7 cellular contexts compared by ENCODE assay signal in genomic region chr18:8800041-8800441, GRCh38.
A peak's percentile ranks its signal among the peaks of the same experiment; 100 is the strongest.
DNase-seq lines count a peak whose midpoint lies in the region; ATAC-seq and TF ChIP-seq lines count a peak whose summit lies in the region.

No MANE protein-coding gene starts in this region.

- no peak overlapping the region for H3K23ac ChIP-seq in mesendoderm (ENCODE audit: low read length)

- H4K5ac ChIP-seq in mesendoderm (ENCODE audit: low read length): no peak overlapping the region

- peak overlapping the region; percentile 63 for H3K18ac ChIP-seq in mesendoderm (ENCODE audit: low read length)

- WGBS in mesendoderm (ENCODE audit: extremely low coverage, insufficient coverage, low lambda C conversion rate): no CpG with 5 or more reads among the region's 16 CpGs

- H2BK120ac ChIP-seq in mesendoderm (ENCODE audit: low read depth, low read length): no peak overlapping the region

- H3K4ac ChIP-seq in mesendoderm (ENCODE audit: low read depth, low read length): peak overlapping the region; percentile 93

- H3K4me2 ChIP-seq in mesendoderm (ENCODE audit: low read length): no peak overlapping the region

- H2BK5ac ChIP-seq in mesendoderm (ENCODE audit: low read length): peak overlapping the region; percentile 14

- in situ Hi-C loops in brain microvascular endothelial cell (cut with HindIII; ENCODE audit: low pct_ligation_motif_present, low sequenced_read_pairs): no loop called here

- H2BK15ac ChIP-seq in mesendoderm (replicated peaks; ENCODE audit: low read depth): no peak overlapping the region

- no peak overlapping the region for H4K8ac ChIP-seq in mesendoderm (ENCODE audit: low read depth, low read length)

- POLR2A ChIA-PET in HEK293T (lab: Yijun Ruan, JAX): no interaction called here

- CTCF ChIA-PET in HEK293T (lab: Yijun Ruan, JAX): no interaction called here

- TF ChIP-seq CTCF in brain microvascular endothelial cell (IDR thresholded peaks at IDR 0.05; ENCODE audit: low read depth, low read length, missing control alignments) (no peak), upper lobe of right lung (IDR thresholded peaks at IDR 0.05) (no peak)

- peak; percentile 12 for ATAC-seq in upper lobe of right lung

- H3K9ac ChIP-seq in HUES48 (ENCODE audit: low read depth, low read length) (no peak overlapping the region), mesendoderm (ENCODE audit: low read length) (no peak overlapping the region)

- no peaks in the 10 kb centered on the region for H3K79me1 ChIP-seq in mesendoderm (ENCODE audit: low read length)

- H3K9me3 ChIP-seq in HUES48 (ENCODE audit: control insufficient read depth, insufficient read depth, low read length): no peaks in the 10 kb centered on the region
- no peaks in the 10 kb centered on the region for H3K9me3 ChIP-seq in upper lobe of right lung

- H3K27ac ChIP-seq in HUES48 (ENCODE audit: low read depth, low read length) (peak overlapping the region; percentile 91), brain microvascular endothelial cell (peak overlapping the region; percentile 99), mesendoderm (ENCODE audit: low read depth, low read length) (peak overlapping the region; percentile 77), upper lobe of right lung (no peak overlapping the region)

- intact Hi-C loops in upper lobe of right lung (cut with DNase I): no loop called here

- H3K36me3 ChIP-seq in HUES48 (ENCODE audit: control insufficient read depth, insufficient read depth, low read length): peaks cover 50% of the 10 kb centered on the region
- peaks cover 9% of the 10 kb centered on the region for H3K36me3 ChIP-seq in brain microvascular endothelial cell (replicated peaks)
- no peaks in the 10 kb centered on the region for H3K36me3 ChIP-seq in mesendoderm (ENCODE audit: control insufficient read depth, insufficient read depth, low read length)
- H3K36me3 ChIP-seq in upper lobe of right lung: no peaks in the 10 kb centered on the region

- peak overlapping the region; percentile 65 for H3K56ac ChIP-seq in mesendoderm (ENCODE audit: low read length)

- H3K27me3 ChIP-seq in HUES48 (ENCODE audit: control insufficient read depth, insufficient read depth, low read length) (no peaks in the 10 kb centered on the region), brain microvascular endothelial cell (replicated peaks) (no peaks in the 10 kb centered on the region), mesendoderm (ENCODE audit: insufficient read depth, low read length, poor library complexity) (no peaks in the 10 kb centered on the region), upper lobe of right lung (no peaks in the 10 kb centered on the region)

- DNase-seq in brain microvascular endothelial cell (no peak), mesendoderm (no peak), upper lobe of right lung (no peak), cerebellum (ENCODE audit: low spot score) (no peak), HEK293T (ENCODE audit: extremely low spot score) (no peak)
- DNase-seq in activated CD4-positive, alpha-beta T cell treated with anti-CD3 and anti-CD28 coated beads, Interleukin-2, amount 50 U/mL, for 1 hour: no peak

- H3K79me2 ChIP-seq in mesendoderm (ENCODE audit: control insufficient read depth, insufficient read depth, low read length): no peaks in the 10 kb centered on the region

- no peak overlapping the region for H3K4me3 ChIP-seq in HUES48 (ENCODE audit: low read depth, low read length)
- H3K4me3 ChIP-seq in brain microvascular endothelial cell (ENCODE audit: low read depth, low read length): no peak overlapping the region
- H3K4me3 ChIP-seq in mesendoderm (ENCODE audit: low read length): no peak overlapping the region
- no peak overlapping the region for H3K4me3 ChIP-seq in upper lobe of right lung

- H3K4me1 ChIP-seq in HUES48 (ENCODE audit: control insufficient read depth, insufficient read depth, low read length): peaks cover 49% of the 10 kb centered on the region
- peaks cover 23% of the 10 kb centered on the region for H3K4me1 ChIP-seq in mesendoderm (ENCODE audit: control insufficient read depth, low read depth, low read length)
- H3K4me1 ChIP-seq in upper lobe of right lung: peaks cover 10% of the 10 kb centered on the region

- no peak overlapping the region for H2AK5ac ChIP-seq in mesendoderm (ENCODE audit: low read length)

TF ChIP-seq in HEK293T, 16 proteins besides CTCF, POLR2A, EP300 and RAD21:
- TF ChIP-seq ARNT (IDR thresholded peaks at IDR 0.05): no peak
